In genomic region chr5:50711280-50711679, GRCh38 we compare ENCODE assay signal across 2 cellular contexts.
A peak's percentile ranks its signal among the peaks of the same experiment; 100 is the strongest.
TF ChIP-seq lines count a peak whose summit lies in the region.

No MANE protein-coding gene starts in this region.

TF ChIP-seq in SK-N-SH treated with all-trans-retinoic acid at 6 μM for 48 hours, 23 proteins besides CTCF, POLR2A, EP300 and RAD21:
- TF ChIP-seq POU6F1 (CRISPR knock-in tag; IDR thresholded peaks at IDR 0.05; ENCODE audit: borderline replicate concordance, low read depth), result no peak
- TF ChIP-seq, protein P1, sequence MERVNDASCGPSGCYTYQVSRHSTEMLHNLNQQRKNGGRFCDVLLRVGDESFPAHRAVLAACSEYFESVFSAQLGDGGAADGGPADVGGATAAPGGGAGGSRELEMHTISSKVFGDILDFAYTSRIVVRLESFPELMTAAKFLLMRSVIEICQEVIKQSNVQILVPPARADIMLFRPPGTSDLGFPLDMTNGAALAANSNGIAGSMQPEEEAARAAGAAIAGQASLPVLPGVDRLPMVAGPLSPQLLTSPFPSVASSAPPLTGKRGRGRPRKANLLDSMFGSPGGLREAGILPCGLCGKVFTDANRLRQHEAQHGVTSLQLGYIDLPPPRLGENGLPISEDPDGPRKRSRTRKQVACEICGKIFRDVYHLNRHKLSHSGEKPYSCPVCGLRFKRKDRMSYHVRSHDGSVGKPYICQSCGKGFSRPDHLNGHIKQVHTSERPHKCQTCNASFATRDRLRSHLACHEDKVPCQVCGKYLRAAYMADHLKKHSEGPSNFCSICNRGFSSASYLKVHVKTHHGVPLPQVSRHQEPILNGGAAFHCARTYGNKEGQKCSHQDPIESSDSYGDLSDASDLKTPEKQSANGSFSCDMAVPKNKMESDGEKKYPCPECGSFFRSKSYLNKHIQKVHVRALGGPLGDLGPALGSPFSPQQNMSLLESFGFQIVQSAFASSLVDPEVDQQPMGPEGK (CRISPR knock-in tag; IDR thresholded peaks at IDR 0.05; ENCODE audit: borderline replicate concordance), result no peak

TF ChIP-seq in GM12878, 131 proteins besides CTCF, POLR2A, EP300 and RAD21 (continues in another document):
- peak; percentile 29; the same call in 1 of the 2 replicates for TF ChIP-seq TAF1 (IDR thresholded peaks at IDR 0.05; ENCODE audit: borderline replicate concordance, low read depth, low read length)
- TF ChIP-seq CBX3 (IDR thresholded peaks at IDR 0.05; ENCODE audit: borderline replicate concordance, low read depth), result no peak
- TF ChIP-seq POU2F2 (IDR thresholded peaks at IDR 0.05; ENCODE audit: borderline replicate concordance, low read depth, low read length), result peak; percentile 59; the same call in 1 of the 3 replicates
- peak; percentile 83 to 84; a peak in 3 of 4 replicates for TF ChIP-seq IKZF2 (IDR thresholded peaks at IDR 0.05)
- TF ChIP-seq HDAC6 (IDR thresholded peaks at IDR 0.05; ENCODE audit: unreplicated experiment), result no peak
- peak; percentile 82 for TF ChIP-seq EED (IDR thresholded peaks at IDR 0.05; ENCODE audit: low read depth)
- TF ChIP-seq IKZF1 (conservative IDR thresholded peaks at IDR 0.05), result peak; percentile 83
- TF ChIP-seq, protein P2, sequence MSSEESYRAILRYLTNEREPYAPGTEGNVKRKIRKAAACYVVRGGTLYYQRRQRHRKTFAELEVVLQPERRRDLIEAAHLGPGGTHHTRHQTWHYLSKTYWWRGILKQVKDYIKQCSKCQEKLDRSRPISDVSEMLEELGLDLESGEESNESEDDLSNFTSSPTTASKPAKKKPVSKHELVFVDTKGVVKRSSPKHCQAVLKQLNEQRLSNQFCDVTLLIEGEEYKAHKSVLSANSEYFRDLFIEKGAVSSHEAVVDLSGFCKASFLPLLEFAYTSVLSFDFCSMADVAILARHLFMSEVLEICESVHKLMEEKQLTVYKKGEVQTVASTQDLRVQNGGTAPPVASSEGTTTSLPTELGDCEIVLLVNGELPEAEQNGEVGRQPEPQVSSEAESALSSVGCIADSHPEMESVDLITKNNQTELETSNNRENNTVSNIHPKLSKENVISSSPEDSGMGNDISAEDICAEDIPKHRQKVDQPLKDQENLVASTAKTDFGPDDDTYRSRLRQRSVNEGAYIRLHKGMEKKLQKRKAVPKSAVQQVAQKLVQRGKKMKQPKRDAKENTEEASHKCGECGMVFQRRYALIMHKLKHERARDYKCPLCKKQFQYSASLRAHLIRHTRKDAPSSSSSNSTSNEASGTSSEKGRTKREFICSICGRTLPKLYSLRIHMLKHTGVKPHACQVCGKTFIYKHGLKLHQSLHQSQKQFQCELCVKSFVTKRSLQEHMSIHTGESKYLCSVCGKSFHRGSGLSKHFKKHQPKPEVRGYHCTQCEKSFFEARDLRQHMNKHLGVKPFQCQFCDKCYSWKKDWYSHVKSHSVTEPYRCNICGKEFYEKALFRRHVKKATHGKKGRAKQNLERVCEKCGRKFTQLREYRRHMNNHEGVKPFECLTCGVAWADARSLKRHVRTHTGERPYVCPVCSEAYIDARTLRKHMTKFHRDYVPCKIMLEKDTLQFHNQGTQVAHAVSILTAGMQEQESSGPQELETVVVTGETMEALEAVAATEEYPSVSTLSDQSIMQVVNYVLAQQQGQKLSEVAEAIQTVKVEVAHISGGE (CRISPR knock-in tag; IDR thresholded peaks at IDR 0.05), result no peak
- TF ChIP-seq SP1 (IDR thresholded peaks at IDR 0.05; ENCODE audit: low read depth, low read length), result no peak
- TF ChIP-seq GABPA (IDR thresholded peaks at IDR 0.05; ENCODE audit: low read depth), result no peak
- TF ChIP-seq GATAD2B (conservative IDR thresholded peaks at IDR 0.05; ENCODE audit: low read depth), result no peak
- TF ChIP-seq POLR2AphosphoS5 (IDR thresholded peaks at IDR 0.05; ENCODE audit: low read length), result peak; percentile 28; the same call in 1 of the 2 replicates
- 0 out of 2 replicates have a peak, but pooled peaks have one; percentile 32 for TF ChIP-seq YY1 (IDR thresholded peaks at IDR 0.05; ENCODE audit: low read depth, low read length)
- peak; percentile 57 for TF ChIP-seq PKNOX1 (IDR thresholded peaks at IDR 0.05)
- TF ChIP-seq USF1 (IDR thresholded peaks at IDR 0.05; ENCODE audit: borderline replicate concordance, extremely low read length, insufficient read depth, low read depth, low read length), result peak; percentile 32
- peak; percentile 64; the same call in 1 of the 2 replicates for TF ChIP-seq TCF3 (IDR thresholded peaks at IDR 0.05; ENCODE audit: borderline replicate concordance, insufficient read depth, low read depth, low read length)
- TF ChIP-seq ZZZ3 (IDR thresholded peaks at IDR 0.05; ENCODE audit: control insufficient read depth, insufficient read length, low read depth), result no peak
- no peak for TF ChIP-seq PML (IDR thresholded peaks at IDR 0.05; ENCODE audit: low read length)
- peak; percentile 22 for TF ChIP-seq SKIL (IDR thresholded peaks at IDR 0.05; ENCODE audit: low read depth, poor library complexity, severe bottlenecking)
- 0 out of 2 replicates have a peak, but pooled peaks have one; percentile 39 for TF ChIP-seq MTA2 (IDR thresholded peaks at IDR 0.05; ENCODE audit: low read depth)
- TF ChIP-seq, protein P3, sequence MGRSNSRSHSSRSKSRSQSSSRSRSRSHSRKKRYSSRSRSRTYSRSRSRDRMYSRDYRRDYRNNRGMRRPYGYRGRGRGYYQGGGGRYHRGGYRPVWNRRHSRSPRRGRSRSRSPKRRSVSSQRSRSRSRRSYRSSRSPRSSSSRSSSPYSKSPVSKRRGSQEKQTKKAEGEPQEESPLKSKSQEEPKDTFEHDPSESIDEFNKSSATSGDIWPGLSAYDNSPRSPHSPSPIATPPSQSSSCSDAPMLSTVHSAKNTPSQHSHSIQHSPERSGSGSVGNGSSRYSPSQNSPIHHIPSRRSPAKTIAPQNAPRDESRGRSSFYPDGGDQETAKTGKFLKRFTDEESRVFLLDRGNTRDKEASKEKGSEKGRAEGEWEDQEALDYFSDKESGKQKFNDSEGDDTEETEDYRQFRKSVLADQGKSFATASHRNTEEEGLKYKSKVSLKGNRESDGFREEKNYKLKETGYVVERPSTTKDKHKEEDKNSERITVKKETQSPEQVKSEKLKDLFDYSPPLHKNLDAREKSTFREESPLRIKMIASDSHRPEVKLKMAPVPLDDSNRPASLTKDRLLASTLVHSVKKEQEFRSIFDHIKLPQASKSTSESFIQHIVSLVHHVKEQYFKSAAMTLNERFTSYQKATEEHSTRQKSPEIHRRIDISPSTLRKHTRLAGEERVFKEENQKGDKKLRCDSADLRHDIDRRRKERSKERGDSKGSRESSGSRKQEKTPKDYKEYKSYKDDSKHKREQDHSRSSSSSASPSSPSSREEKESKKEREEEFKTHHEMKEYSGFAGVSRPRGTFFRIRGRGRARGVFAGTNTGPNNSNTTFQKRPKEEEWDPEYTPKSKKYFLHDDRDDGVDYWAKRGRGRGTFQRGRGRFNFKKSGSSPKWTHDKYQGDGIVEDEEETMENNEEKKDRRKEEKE (IDR thresholded peaks at IDR 0.05), result no peak
- no peak; the same call in 1 of the 2 replicates for TF ChIP-seq NFIC (IDR thresholded peaks at IDR 0.05; ENCODE audit: low read depth, low read length)
- TF ChIP-seq BCL11A (IDR thresholded peaks at IDR 0.05; ENCODE audit: low read depth, low read length), result no peak
- TF ChIP-seq HDAC2 (IDR thresholded peaks at IDR 0.05), result no peak
- TF ChIP-seq SMAD5 (IDR thresholded peaks at IDR 0.05; ENCODE audit: low read depth), result no peak
- TF ChIP-seq TARDBP (IDR thresholded peaks at IDR 0.05; ENCODE audit: borderline replicate concordance), result 0 out of 2 replicates have a peak, but pooled peaks have one; percentile 21
- TF ChIP-seq ETV6 (conservative IDR thresholded peaks at IDR 0.05 in 1 of 2, IDR thresholded peaks at IDR 0.05 in 1 of 2; ENCODE audit: borderline replicate concordance in 1 of 2, low read depth in 1 of 2), result 0 out of 4 replicates have a peak, but pooled peaks of 1 of the 2 experiments have one; percentile 23
- 0 out of 2 replicates have a peak, but pooled peaks have one; percentile 5 for TF ChIP-seq JUNB (IDR thresholded peaks at IDR 0.05)
- no peak for TF ChIP-seq ZNF622 (IDR thresholded peaks at IDR 0.05)
- peak; percentile 76 for TF ChIP-seq TCF12 (IDR thresholded peaks at IDR 0.05; ENCODE audit: low read depth, low read length)
- peak; percentile 74 for TF ChIP-seq RUNX3 (IDR thresholded peaks at IDR 0.05; ENCODE audit: low read length)
- TF ChIP-seq RBBP5 (conservative IDR thresholded peaks at IDR 0.05), result no peak
- no peak for TF ChIP-seq MEF2B (IDR thresholded peaks at IDR 0.05; ENCODE audit: partially characterized antibody, poor library complexity, severe bottlenecking)
- TF ChIP-seq CBX5 (IDR thresholded peaks at IDR 0.05; ENCODE audit: low read depth), result 0 out of 2 replicates have a peak, but pooled peaks have one; percentile 75
- TF ChIP-seq CHD4 (IDR thresholded peaks at IDR 0.05), result no peak
- no peak for TF ChIP-seq IRF3 (IDR thresholded peaks at IDR 0.05)
- peak; percentile 42; the same call in 1 of the 2 replicates for TF ChIP-seq IRF4 (IDR thresholded peaks at IDR 0.05; ENCODE audit: low read depth, low read length)
- peak; percentile 52 to 65; a peak in 2 of 4 replicates for TF ChIP-seq BHLHE40 (IDR thresholded peaks at IDR 0.05; ENCODE audit: borderline replicate concordance in 1 of 2, low read depth in 2 of 2, low read length in 1 of 2)
- TF ChIP-seq, protein P4, sequence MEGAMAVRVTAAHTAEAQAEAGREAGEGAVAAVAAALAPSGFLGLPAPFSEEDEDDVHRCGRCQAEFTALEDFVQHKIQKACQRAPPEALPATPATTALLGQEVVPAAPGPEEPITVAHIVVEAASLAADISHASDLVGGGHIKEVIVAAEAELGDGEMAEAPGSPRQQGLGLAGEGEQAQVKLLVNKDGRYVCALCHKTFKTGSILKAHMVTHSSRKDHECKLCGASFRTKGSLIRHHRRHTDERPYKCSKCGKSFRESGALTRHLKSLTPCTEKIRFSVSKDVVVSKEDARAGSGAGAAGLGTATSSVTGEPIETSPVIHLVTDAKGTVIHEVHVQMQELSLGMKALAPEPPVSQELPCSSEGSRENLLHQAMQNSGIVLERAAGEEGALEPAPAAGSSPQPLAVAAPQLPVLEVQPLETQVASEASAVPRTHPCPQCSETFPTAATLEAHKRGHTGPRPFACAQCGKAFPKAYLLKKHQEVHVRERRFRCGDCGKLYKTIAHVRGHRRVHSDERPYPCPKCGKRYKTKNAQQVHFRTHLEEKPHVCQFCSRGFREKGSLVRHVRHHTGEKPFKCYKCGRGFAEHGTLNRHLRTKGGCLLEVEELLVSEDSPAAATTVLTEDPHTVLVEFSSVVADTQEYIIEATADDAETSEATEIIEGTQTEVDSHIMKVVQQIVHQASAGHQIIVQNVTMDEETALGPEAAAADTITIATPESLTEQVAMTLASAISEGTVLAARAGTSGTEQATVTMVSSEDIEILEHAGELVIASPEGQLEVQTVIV (IDR thresholded peaks at IDR 0.05; ENCODE audit: borderline replicate concordance, partially characterized antibody), result no peak
- TF ChIP-seq ZBED1 (IDR thresholded peaks at IDR 0.05; ENCODE audit: borderline replicate concordance), result no peak
- peak; percentile 94 for TF ChIP-seq RAD51 (IDR thresholded peaks at IDR 0.05)
- TF ChIP-seq MLLT1 (IDR thresholded peaks at IDR 0.05), result peak; percentile 59; the same call in 1 of the 2 replicates
- no peak for TF ChIP-seq SUPT20H (IDR thresholded peaks at IDR 0.05; ENCODE audit: borderline replicate concordance, control insufficient read depth, low read depth, low read length)
- TF ChIP-seq TBL1XR1 (IDR thresholded peaks at IDR 0.05; ENCODE audit: low read depth, low read length), result no peak
- no peak for TF ChIP-seq EZH2 (IDR thresholded peaks at IDR 0.05; ENCODE audit: borderline replicate concordance, control insufficient read depth, low read depth, low read length)
